Comparison of ENCODE assay signal across 8 cellular contexts in genomic region chr20:48772183-48772976, GRCh38. TPM values are rescaled to one million over a fixed set of nuclear protein-coding genes. Genes with fewer than 3 reads are reported as not detected.
DNase-seq lines count a peak whose midpoint lies in the region; TF ChIP-seq lines count a peak whose summit lies in the region.

No MANE protein-coding gene starts in this region.

- H3K27ac Mint-ChIP-seq in activated CD4-positive, alpha-beta T cell treated with anti-CD3 and anti-CD28 coated beads, Interleukin-2, amount 10 ng/mL, durations not matched to agents 24 days and 14 days: peak overlapping the region; percentile 66
- peak overlapping the region; percentile 62 for H3K27ac Mint-ChIP-seq in activated T-helper 2 cell treated with anti-CD3 and anti-CD28 coated beads, Interferon-gamma antibody, Interleukin-2, Interleukin-4, amounts not matched to agents 10 μg/mL and 5 μg/mL and 100 μg/mL, durations not matched to agents 14 hours and 24 hours and 36 hours

- H3K36me3 ChIP-seq in tibial artery: no peaks in the 10 kb centered on the region

- H3K27me3 ChIP-seq in layer of hippocampus (ENCODE audit: control insufficient read depth, insufficient read depth, low read length) (no peaks in the 10 kb centered on the region), tibial artery (no peaks in the 10 kb centered on the region)

- H3K9me3 Mint-ChIP-seq in activated CD4-positive, alpha-beta T cell treated with anti-CD3 and anti-CD28 coated beads, Interleukin-2, amount 10 ng/mL, durations not matched to agents 24 days and 14 days: no peaks in the 10 kb centered on the region
- peaks cover 11% of the 10 kb centered on the region for H3K9me3 Mint-ChIP-seq in activated T-helper 2 cell treated with anti-CD3 and anti-CD28 coated beads, Interferon-gamma antibody, Interleukin-2, Interleukin-4, amounts not matched to agents 10 μg/mL and 5 μg/mL and 100 μg/mL, durations not matched to agents 14 hours and 24 hours and 36 hours

- no peaks in the 10 kb centered on the region for H3K9me3 ChIP-seq in tibial artery

- no peak for DNase-seq in activated CD4-positive, alpha-beta T cell treated with anti-CD3 and anti-CD28 coated beads, Interleukin-2, amount 10 ng/mL, durations not matched to agents 24 days and 14 days
- DNase-seq in activated CD4-positive, alpha-beta T cell treated with anti-CD3 and anti-CD28 coated beads for 1 hour: no peak
- DNase-seq in activated T-helper 2 cell treated with anti-CD3 and anti-CD28 coated beads, Interferon-gamma antibody, Interleukin-2, Interleukin-4, amounts not matched to agents 10 μg/mL and 5 μg/mL and 100 μg/mL, durations not matched to agents 14 hours and 24 hours and 36 hours (ENCODE audit: low spot score): no peak
- DNase-seq in tibial artery (peak; percentile 72 to 78), occipital lobe (lab: John Stamatoyannopoulos, UW) (no peak), NCI-H187 (lab: John Stamatoyannopoulos, UW) (no peak)
- DNase-seq in stimulated activated CD4-positive, alpha-beta T cell treated with anti-CD3 and anti-CD28 coated beads, Interleukin-4, amount 100 ng/mL, for 4 hours: no peak

- peaks cover 2% of the 10 kb centered on the region for H3K27me3 Mint-ChIP-seq in activated CD4-positive, alpha-beta T cell treated with anti-CD3 and anti-CD28 coated beads, Interleukin-2, amount 10 ng/mL, durations not matched to agents 24 days and 14 days
- no peaks in the 10 kb centered on the region for H3K27me3 Mint-ChIP-seq in activated T-helper 2 cell treated with anti-CD3 and anti-CD28 coated beads, Interferon-gamma antibody, Interleukin-2, Interleukin-4, amounts not matched to agents 10 μg/mL and 5 μg/mL and 100 μg/mL, durations not matched to agents 14 hours and 24 hours and 36 hours (ENCODE audit: low read depth)

- H3K4me3 Mint-ChIP-seq in activated CD4-positive, alpha-beta T cell treated with anti-CD3 and anti-CD28 coated beads, Interleukin-2, amount 10 ng/mL, durations not matched to agents 24 days and 14 days: no peak overlapping the region
- H3K4me3 Mint-ChIP-seq in activated T-helper 2 cell treated with anti-CD3 and anti-CD28 coated beads, Interferon-gamma antibody, Interleukin-2, Interleukin-4, amounts not matched to agents 10 μg/mL and 5 μg/mL and 100 μg/mL, durations not matched to agents 14 hours and 24 hours and 36 hours (ENCODE audit: low read depth): no peak overlapping the region

- no peak overlapping the region for H3K4me3 ChIP-seq in tibial artery

- intact Hi-C loops in activated CD4-positive, alpha-beta T cell treated with anti-CD3 and anti-CD28 coated beads, Interleukin-2, amount 10 ng/mL, durations not matched to agents 24 days and 14 days (cut with micrococcal nuclease): no loop called here
- intact Hi-C loops in activated T-helper 2 cell treated with anti-CD3 and anti-CD28 coated beads, Interferon-gamma antibody, Interleukin-2, Interleukin-4, amounts not matched to agents 10 μg/mL and 5 μg/mL and 100 μg/mL, durations not matched to agents 14 hours and 24 hours and 36 hours (cut with micrococcal nuclease): no loop called here
- intact Hi-C loops in tibial artery (cut with DNase I; ENCODE audit: low total_unique reads): no loop called here

- peaks cover 0 to 8% (median 0%) of the 10 kb centered on the region in 4 donors for H3K4me1 ChIP-seq in tibial artery

- no peak for TF ChIP-seq CTCF in tibial artery (IDR thresholded peaks at IDR 0.05)

- peaks cover 42% of the 10 kb centered on the region for H3K36me3 Mint-ChIP-seq in activated CD4-positive, alpha-beta T cell treated with anti-CD3 and anti-CD28 coated beads, Interleukin-2, amount 10 ng/mL, durations not matched to agents 24 days and 14 days (ENCODE audit: low read depth)
- H3K36me3 Mint-ChIP-seq in activated T-helper 2 cell treated with anti-CD3 and anti-CD28 coated beads, Interferon-gamma antibody, Interleukin-2, Interleukin-4, amounts not matched to agents 10 μg/mL and 5 μg/mL and 100 μg/mL, durations not matched to agents 14 hours and 24 hours and 36 hours (ENCODE audit: low read depth): peaks cover 41% of the 10 kb centered on the region

- H3K27ac ChIP-seq in layer of hippocampus (ENCODE audit: low read depth, low read length) (peak overlapping the region; percentile 38), tibial artery (no peak overlapping the region)

- H3K4me1 Mint-ChIP-seq in activated CD4-positive, alpha-beta T cell treated with anti-CD3 and anti-CD28 coated beads, Interleukin-2, amount 10 ng/mL, durations not matched to agents 24 days and 14 days: peaks cover 77% of the 10 kb centered on the region
- peaks cover 54% of the 10 kb centered on the region for H3K4me1 Mint-ChIP-seq in activated T-helper 2 cell treated with anti-CD3 and anti-CD28 coated beads, Interferon-gamma antibody, Interleukin-2, Interleukin-4, amounts not matched to agents 10 μg/mL and 5 μg/mL and 100 μg/mL, durations not matched to agents 14 hours and 24 hours and 36 hours (ENCODE audit: low read depth)

RNA-seq across cellular contexts. Expression of gene PREX1, which starts 55.4 kb away (rescaled TPM):
- total RNA-seq in activated CD4-positive, alpha-beta T cell treated with anti-CD3 and anti-CD28 coated beads, Interleukin-2, amount 10 ng/mL, durations not matched to agents 24 days and 14 days: 64.3 and 65.5 TPM in 2 replicates
- total RNA-seq in activated T-helper 2 cell treated with anti-CD3 and anti-CD28 coated beads, Interferon-gamma antibody, Interleukin-2, Interleukin-4, amounts not matched to agents 10 μg/mL and 5 μg/mL and 100 μg/mL, durations not matched to agents 14 hours and 24 hours and 36 hours: 80.3 and 83.9 TPM in 2 replicates
- total RNA-seq in occipital lobe: 21.1 TPM

Comparison
In these comparisons a context has a peak if more than half of its experiments do, and no peak if none do; other contexts are left out.
1. DNase-seq: peak in tibial artery (2 of 2); none in activated CD4-positive, alpha-beta T cell treated with anti-CD3 and anti-CD28 coated beads, Interleukin-2, amount 10 ng/mL, durations not matched to agents 24 days and 14 days (single experiment), activated CD4-positive, alpha-beta T cell treated with anti-CD3 and anti-CD28 coated beads for 1 hour (single experiment), activated T-helper 2 cell treated with anti-CD3 and anti-CD28 coated beads, Interferon-gamma antibody, Interleukin-2, Interleukin-4, amounts not matched to agents 10 μg/mL and 5 μg/mL and 100 μg/mL, durations not matched to agents 14 hours and 24 hours and 36 hours (single experiment), occipital lobe (single experiment), stimulated activated CD4-positive, alpha-beta T cell treated with anti-CD3 and anti-CD28 coated beads, Interleukin-4, amount 100 ng/mL, for 4 hours (0 of 2) and NCI-H187 (0 of 2).